Comparison of ENCODE assay signal across 1 cellular context in the genomic region with DNA sequence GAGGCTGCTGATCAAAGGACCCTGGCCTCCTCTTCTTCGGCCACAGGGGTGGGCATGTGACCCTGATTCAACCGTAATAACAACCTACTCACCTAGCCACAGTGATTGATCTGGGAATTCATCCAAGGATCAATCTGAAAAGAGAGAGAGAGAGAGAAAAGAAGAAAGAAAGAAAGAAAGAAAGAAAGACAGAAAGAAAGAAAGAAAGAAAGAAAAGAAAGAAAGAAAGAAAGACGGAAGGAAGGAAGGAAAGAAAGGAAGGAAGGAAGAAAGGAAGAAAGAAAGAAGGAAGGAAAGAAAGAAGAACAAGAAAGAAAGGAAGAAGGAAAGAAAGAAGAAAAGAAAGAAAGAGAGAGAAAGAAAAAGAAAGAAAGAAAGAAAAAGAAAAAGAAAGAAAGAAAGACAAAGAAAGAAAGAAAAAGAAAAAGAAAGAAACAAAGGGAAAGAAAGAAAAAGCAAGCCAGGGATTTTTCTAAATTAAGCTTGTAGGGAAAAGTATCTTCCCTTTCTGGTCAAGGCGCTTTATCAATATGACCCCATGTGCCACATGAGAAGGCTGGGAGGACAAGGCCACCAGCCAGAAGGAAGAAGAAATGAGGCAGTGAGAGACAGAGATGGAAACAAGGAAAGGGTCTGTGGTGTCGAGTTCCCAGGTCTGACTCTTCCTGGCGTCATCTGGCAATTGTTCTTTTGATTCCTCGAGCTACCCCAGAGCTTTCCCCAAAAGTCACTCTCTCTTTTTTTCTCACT.
TF ChIP-seq lines count a peak whose summit lies in the region.

No MANE protein-coding gene starts in this region.

TF ChIP-seq in HEK293, 187 proteins besides CTCF, POLR2A, EP300 and RAD21 (continued from another document):
- TF ChIP-seq, protein P1, sequence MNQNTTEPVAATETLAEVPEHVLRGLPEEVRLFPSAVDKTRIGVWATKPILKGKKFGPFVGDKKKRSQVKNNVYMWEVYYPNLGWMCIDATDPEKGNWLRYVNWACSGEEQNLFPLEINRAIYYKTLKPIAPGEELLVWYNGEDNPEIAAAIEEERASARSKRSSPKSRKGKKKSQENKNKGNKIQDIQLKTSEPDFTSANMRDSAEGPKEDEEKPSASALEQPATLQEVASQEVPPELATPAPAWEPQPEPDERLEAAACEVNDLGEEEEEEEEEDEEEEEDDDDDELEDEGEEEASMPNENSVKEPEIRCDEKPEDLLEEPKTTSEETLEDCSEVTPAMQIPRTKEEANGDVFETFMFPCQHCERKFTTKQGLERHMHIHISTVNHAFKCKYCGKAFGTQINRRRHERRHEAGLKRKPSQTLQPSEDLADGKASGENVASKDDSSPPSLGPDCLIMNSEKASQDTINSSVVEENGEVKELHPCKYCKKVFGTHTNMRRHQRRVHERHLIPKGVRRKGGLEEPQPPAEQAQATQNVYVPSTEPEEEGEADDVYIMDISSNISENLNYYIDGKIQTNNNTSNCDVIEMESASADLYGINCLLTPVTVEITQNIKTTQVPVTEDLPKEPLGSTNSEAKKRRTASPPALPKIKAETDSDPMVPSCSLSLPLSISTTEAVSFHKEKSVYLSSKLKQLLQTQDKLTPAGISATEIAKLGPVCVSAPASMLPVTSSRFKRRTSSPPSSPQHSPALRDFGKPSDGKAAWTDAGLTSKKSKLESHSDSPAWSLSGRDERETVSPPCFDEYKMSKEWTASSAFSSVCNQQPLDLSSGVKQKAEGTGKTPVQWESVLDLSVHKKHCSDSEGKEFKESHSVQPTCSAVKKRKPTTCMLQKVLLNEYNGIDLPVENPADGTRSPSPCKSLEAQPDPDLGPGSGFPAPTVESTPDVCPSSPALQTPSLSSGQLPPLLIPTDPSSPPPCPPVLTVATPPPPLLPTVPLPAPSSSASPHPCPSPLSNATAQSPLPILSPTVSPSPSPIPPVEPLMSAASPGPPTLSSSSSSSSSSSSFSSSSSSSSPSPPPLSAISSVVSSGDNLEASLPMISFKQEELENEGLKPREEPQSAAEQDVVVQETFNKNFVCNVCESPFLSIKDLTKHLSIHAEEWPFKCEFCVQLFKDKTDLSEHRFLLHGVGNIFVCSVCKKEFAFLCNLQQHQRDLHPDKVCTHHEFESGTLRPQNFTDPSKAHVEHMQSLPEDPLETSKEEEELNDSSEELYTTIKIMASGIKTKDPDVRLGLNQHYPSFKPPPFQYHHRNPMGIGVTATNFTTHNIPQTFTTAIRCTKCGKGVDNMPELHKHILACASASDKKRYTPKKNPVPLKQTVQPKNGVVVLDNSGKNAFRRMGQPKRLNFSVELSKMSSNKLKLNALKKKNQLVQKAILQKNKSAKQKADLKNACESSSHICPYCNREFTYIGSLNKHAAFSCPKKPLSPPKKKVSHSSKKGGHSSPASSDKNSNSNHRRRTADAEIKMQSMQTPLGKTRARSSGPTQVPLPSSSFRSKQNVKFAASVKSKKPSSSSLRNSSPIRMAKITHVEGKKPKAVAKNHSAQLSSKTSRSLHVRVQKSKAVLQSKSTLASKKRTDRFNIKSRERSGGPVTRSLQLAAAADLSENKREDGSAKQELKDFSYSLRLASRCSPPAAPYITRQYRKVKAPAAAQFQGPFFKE (tag by site-specific recombination; IDR thresholded peaks at IDR 0.05; ENCODE audit: borderline replicate concordance) = no peak
- no peak for TF ChIP-seq ZNF433 (tag by site-specific recombination; IDR thresholded peaks at IDR 0.05; ENCODE audit: low read depth)
- TF ChIP-seq MZF1 (tag by site-specific recombination; IDR thresholded peaks at IDR 0.05; ENCODE audit: borderline replicate concordance) = no peak
- peak; percentile 97 for TF ChIP-seq ZNF366 (tag by site-specific recombination; conservative IDR thresholded peaks at IDR 0.05)
- 0 out of 2 replicates have a peak, but pooled peaks have one; percentile 8 for TF ChIP-seq PRDM1 (tag by site-specific recombination; IDR thresholded peaks at IDR 0.05)
- TF ChIP-seq, protein P2, sequence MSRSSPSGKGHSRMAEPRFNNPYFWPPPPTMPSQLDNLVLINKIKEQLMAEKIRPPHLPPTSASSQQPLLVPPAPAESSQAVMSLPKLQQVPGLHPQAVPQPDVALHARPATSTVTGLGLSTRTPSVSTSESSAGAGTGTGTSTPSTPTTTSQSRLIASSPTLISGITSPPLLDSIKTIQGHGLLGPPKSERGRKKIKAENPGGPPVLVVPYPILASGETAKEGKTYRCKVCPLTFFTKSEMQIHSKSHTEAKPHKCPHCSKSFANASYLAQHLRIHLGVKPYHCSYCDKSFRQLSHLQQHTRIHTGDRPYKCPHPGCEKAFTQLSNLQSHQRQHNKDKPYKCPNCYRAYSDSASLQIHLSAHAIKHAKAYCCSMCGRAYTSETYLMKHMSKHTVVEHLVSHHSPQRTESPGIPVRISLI (tag by site-specific recombination; IDR thresholded peaks at IDR 0.05) = no peak
- no peak for TF ChIP-seq TRIM28 (IDR thresholded peaks at IDR 0.05; ENCODE audit: borderline replicate concordance, low read length)
- TF ChIP-seq, protein P3, sequence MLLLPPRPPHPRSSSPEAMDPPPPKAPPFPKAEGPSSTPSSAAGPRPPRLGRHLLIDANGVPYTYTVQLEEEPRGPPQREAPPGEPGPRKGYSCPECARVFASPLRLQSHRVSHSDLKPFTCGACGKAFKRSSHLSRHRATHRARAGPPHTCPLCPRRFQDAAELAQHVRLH (tag by site-specific recombination; IDR thresholded peaks at IDR 0.05) = no peak
- no peak for TF ChIP-seq ZNF521 (tag by site-specific recombination; IDR thresholded peaks at IDR 0.05)
- no peak for TF ChIP-seq ZNF670 (tag by site-specific recombination; IDR thresholded peaks at IDR 0.05; ENCODE audit: low read depth)
